29 cellular contexts compared by ENCODE assay signal in genomic region chr7:157359581-157359980, GRCh38. TPM values are rescaled to one million over a fixed set of nuclear protein-coding genes. Genes with fewer than 3 reads are reported as not detected.
DNase-seq lines count a peak whose midpoint lies in the region; ATAC-seq and TF ChIP-seq lines count a peak whose summit lies in the region.
"Had no signal": no experiment of that assay in that cellular context is flagged by ENCODE, and none has a peak within 500 bp of the region (broad histone marks: within the 10 kb centered on the region; RNA-seq: fewer than 3 reads in every experiment).

No MANE protein-coding gene starts in this region.

- peaks cover 3% of the 10 kb centered on the region for H4K20me1 ChIP-seq in H9 (ENCODE audit: control insufficient read depth, insufficient read depth, insufficient read length)

- H2BK15ac ChIP-seq in H9 (ENCODE audit: low read depth, low read length), result no peak overlapping the region

- no peak overlapping the region for H4K12ac ChIP-seq in trophoblast cell (ENCODE audit: low read depth, low read length)

- TF ChIP-seq CTCF in H9 (conservative IDR thresholded peaks at IDR 0.05) (no peak), brain (conservative IDR thresholded peaks at IDR 0.05) (no peak)

- no peak overlapping the region for H3T11ph ChIP-seq in H9 (ENCODE audit: low read length)

- H3K4me2 ChIP-seq in H9 (ENCODE audit: insufficient read depth, insufficient read length, low read length), result no peak overlapping the region
- H3K4me2 ChIP-seq in trophoblast cell (ENCODE audit: low read length), result no peak overlapping the region
- H3K4me2 ChIP-seq: smooth muscle cell had no signal

- H3K9ac ChIP-seq in H9 (ENCODE audit: extremely low read depth, insufficient read length, low read length) (no peak overlapping the region), trophoblast cell (ENCODE audit: low read length) (no peak overlapping the region)

- H2AK5ac ChIP-seq in H9 (ENCODE audit: insufficient read length, low read length), result no peak overlapping the region
- no peak overlapping the region for H2AK5ac ChIP-seq in trophoblast cell (ENCODE audit: low read length)

- no peak for DNase-seq in activated naive CD4-positive, alpha-beta T cell treated with anti-CD3 and anti-CD28 coated beads, Interleukin-2, amount 50 U/mL, for 72 hours (ENCODE audit: low spot score in 2 of 2)
- DNase-seq in H9 (no peak), trophoblast cell (no peak), ecto neural progenitor cell (ENCODE audit: low spot score) (no peak), hypothalamus (lab: John Stamatoyannopoulos, UW) (no peak)
- DNase-seq: activated CD4-positive, alpha-beta T cell treated with anti-CD3 and anti-CD28 coated beads, Interleukin-2, amount 10 ng/mL, durations not matched to agents 24 days and 14 days; BE2C; DMS153; effector memory CD8-positive, alpha-beta T cell; GOT3; head of caudate nucleus; Kasumi-1; NCI-H1417 treated with DMSO at 0.1 percent for 48 hours; NCI-H2029 treated with DMSO at 0.1 percent for 48 hours; NCI-H226; NCI-H526 treated with DMSO at 0.1 percent for 48 hours; pancreas; SIG-M5; stimulated activated naive CD8-positive, alpha-beta T cell treated with anti-CD3 and anti-CD28 coated beads, Interleukin-15, Interleukin-2, amounts not matched to agents 100 U/mL and 50 U/mL, for 24 hours; SW 1271; T-helper 9 cell; testis; WERI-Rb-1 had no signal

- no peak overlapping the region for H3K4me3 ChIP-seq in trophoblast cell (ENCODE audit: low read depth, low read length)
- H3K4me3 ChIP-seq: coronary artery, pancreas, smooth muscle cell, testis had no signal

- H3K4me1 Mint-ChIP-seq in activated naive CD4-positive, alpha-beta T cell treated with anti-CD3 and anti-CD28 coated beads, Interleukin-2, amount 50 U/mL, for 24 hours, result peaks cover 53% of the 10 kb centered on the region
- H3K4me1 Mint-ChIP-seq in H9 (peaks cover 38 to 44% of the 10 kb centered on the region in 2 experiments), brain (peaks cover 55% of the 10 kb centered on the region)

- H3K27me3 ChIP-seq in H9 (ENCODE audit: insufficient read depth, low read length) (no peaks in the 10 kb centered on the region), trophoblast cell (ENCODE audit: insufficient read depth, low read length) (no peaks in the 10 kb centered on the region)
- H3K27me3 ChIP-seq: BE2C, pancreas, testis had no signal

- H3K9me3 Mint-ChIP-seq in activated naive CD4-positive, alpha-beta T cell treated with anti-CD3 and anti-CD28 coated beads, Interleukin-2, amount 50 U/mL, for 24 hours, result no peaks in the 10 kb centered on the region
- no peaks in the 10 kb centered on the region for H3K9me3 Mint-ChIP-seq in activated naive CD4-positive, alpha-beta T cell treated with anti-CD3 and anti-CD28 coated beads, Interleukin-2, amount 50 U/mL, for 72 hours
- H3K9me3 Mint-ChIP-seq in H9 (no peaks in the 10 kb centered on the region), brain (no peaks in the 10 kb centered on the region)
- H3K9me3 Mint-ChIP-seq: activated CD4-positive, alpha-beta T cell treated with anti-CD3 and anti-CD28 coated beads, Interleukin-2, amount 10 ng/mL, durations not matched to agents 24 days and 14 days; effector memory CD8-positive, alpha-beta T cell had no signal

- no peak overlapping the region for H4K5ac ChIP-seq in H9 (ENCODE audit: insufficient read length, low read depth, low read length)

- peaks cover 26 to 37% of the 10 kb centered on the region in 2 experiments for H3K36me3 ChIP-seq in trophoblast cell (ENCODE audit: control insufficient read depth in 1 of 2, insufficient read depth in 2 of 2, low read length in 2 of 2)

- H3K18ac ChIP-seq in H9 (ENCODE audit: insufficient read length, low read depth, low read length), result no peak overlapping the region
- no peak overlapping the region for H3K18ac ChIP-seq in trophoblast cell (ENCODE audit: low read length)

- H3K27ac Mint-ChIP-seq in activated naive CD4-positive, alpha-beta T cell treated with anti-CD3 and anti-CD28 coated beads, Interleukin-2, amount 50 U/mL, for 24 hours, result peak overlapping the region; percentile 0
- H3K27ac Mint-ChIP-seq in activated naive CD4-positive, alpha-beta T cell treated with anti-CD3 and anti-CD28 coated beads, Interleukin-2, amount 50 U/mL, for 72 hours, result no peak overlapping the region
- H3K27ac Mint-ChIP-seq in H9 (peak overlapping the region in 2 of 3 experiments; percentile 16 to 50; a peak in 3 of 7 replicates), brain (peak overlapping the region in 3 of 5 experiments; percentile 15 to 80 (median 38))

- H2BK120ac ChIP-seq in H9 (ENCODE audit: low read depth, low read length, poor library complexity, severe bottlenecking), result no peak overlapping the region
- H2BK120ac ChIP-seq in trophoblast cell (ENCODE audit: insufficient read depth, low read length, poor library complexity), result no peak overlapping the region

- no peak overlapping the region for H2BK20ac ChIP-seq in H9 (ENCODE audit: low read depth, low read length, poor library complexity, severe bottlenecking)

- no peaks in the 10 kb centered on the region for H3K27me3 Mint-ChIP-seq in activated naive CD4-positive, alpha-beta T cell treated with anti-CD3 and anti-CD28 coated beads, Interleukin-2, amount 50 U/mL, for 24 hours
- no peaks in the 10 kb centered on the region for H3K27me3 Mint-ChIP-seq in H9 (ENCODE audit: low read depth)
- no peaks in the 10 kb centered on the region for H3K27me3 Mint-ChIP-seq in brain
- H3K27me3 Mint-ChIP-seq: activated CD4-positive, alpha-beta T cell treated with anti-CD3 and anti-CD28 coated beads, Interleukin-2, amount 10 ng/mL, durations not matched to agents 24 days and 14 days; activated naive CD8-positive, alpha-beta T cell; effector memory CD8-positive, alpha-beta T cell had no signal

- H4K8ac ChIP-seq in H9 (replicated peaks; ENCODE audit: insufficient read length, low read depth, low read length) (no peak overlapping the region), trophoblast cell (ENCODE audit: low read depth, low read length) (no peak overlapping the region)

- no peak overlapping the region for H2BK5ac ChIP-seq in H9 (ENCODE audit: insufficient read length, low read length)
- no peak overlapping the region for H2BK5ac ChIP-seq in trophoblast cell (ENCODE audit: low read depth, low read length, poor library complexity)

- ATAC-seq in activated naive CD4-positive, alpha-beta T cell treated with anti-CD3 and anti-CD28 coated beads, Interleukin-2, amount 50 U/mL, for 72 hours, result no peak
- ATAC-seq: effector memory CD8-positive, alpha-beta T cell; pancreas; stimulated activated naive CD8-positive, alpha-beta T cell treated with anti-CD3 and anti-CD28 coated beads, Interleukin-15, Interleukin-2, amounts not matched to agents 100 U/mL and 50 U/mL, for 24 hours had no signal

- no peak overlapping the region for H3K4ac ChIP-seq in H9 (ENCODE audit: low read depth, low read length)
- H3K4ac ChIP-seq in trophoblast cell (ENCODE audit: low read depth, low read length), result peak overlapping the region; percentile 19

- H3K9me3 ChIP-seq in H9 (ENCODE audit: control insufficient read depth, low read depth, low read length), result no peaks in the 10 kb centered on the region
- H3K9me3 ChIP-seq in trophoblast cell (ENCODE audit: insufficient read depth, low read depth, low read length), result no peaks in the 10 kb centered on the region
- H3K9me3 ChIP-seq: BE2C, pancreas, testis had no signal

- H3K14ac ChIP-seq in H9 (ENCODE audit: insufficient read depth, low read length) (no peak overlapping the region), trophoblast cell (ENCODE audit: low read length) (no peak overlapping the region)

- peaks cover 89% of the 10 kb centered on the region for H3K79me2 ChIP-seq in H9 (ENCODE audit: insufficient read depth, low read length)
- peaks cover 14% of the 10 kb centered on the region for H3K79me2 ChIP-seq in trophoblast cell (ENCODE audit: control insufficient read depth, insufficient read depth, low read length, poor library complexity)

- H4K91ac ChIP-seq in H9 (ENCODE audit: insufficient read length, low read depth, low read length) (no peak overlapping the region), trophoblast cell (ENCODE audit: low read depth, low read length) (no peak overlapping the region)

- H3K27ac ChIP-seq in H9 (ENCODE audit: insufficient read length, low read depth, low read length), result no peak overlapping the region
- no peak overlapping the region for H3K27ac ChIP-seq in trophoblast cell (ENCODE audit: low read depth, low read length)
- H3K27ac ChIP-seq: coronary artery, pancreas, testis, WERI-Rb-1 had no signal

- no peak overlapping the region for H3K56ac ChIP-seq in H9 (ENCODE audit: insufficient read length, low read depth, low read length)

- no peak overlapping the region for H2AFZ ChIP-seq in H9 (ENCODE audit: low read length)
- H2AFZ ChIP-seq in trophoblast cell (ENCODE audit: insufficient read depth, low read length, poor library complexity), result no peak overlapping the region

- no peaks in the 10 kb centered on the region for H3K23me2 ChIP-seq in H9 (ENCODE audit: insufficient read length, low read depth, low read length, poor library complexity, severe bottlenecking)

- no CpG with 5 or more reads among the region's 5 CpGs for WGBS in H9 (ENCODE audit: extremely low coverage, insufficient read length, low lambda C conversion rate)
- WGBS in trophoblast cell (ENCODE audit: extremely low coverage, insufficient coverage, insufficient read length), result no CpG with 5 or more reads among the region's 5 CpGs

- H2BK12ac ChIP-seq in H9 (ENCODE audit: insufficient read length, low read depth, low read length) (no peak overlapping the region), trophoblast cell (ENCODE audit: low read length) (no peak overlapping the region)

- no peak overlapping the region for H3K4me3 Mint-ChIP-seq in activated naive CD4-positive, alpha-beta T cell treated with anti-CD3 and anti-CD28 coated beads, Interleukin-2, amount 50 U/mL, for 24 hours
- no peak overlapping the region for H3K4me3 Mint-ChIP-seq in H9
- H3K4me3 Mint-ChIP-seq in brain, result no peak overlapping the region
- H3K4me3 Mint-ChIP-seq: activated CD4-positive, alpha-beta T cell treated with anti-CD3 and anti-CD28 coated beads, Interleukin-2, amount 10 ng/mL, durations not matched to agents 24 days and 14 days; activated naive CD8-positive, alpha-beta T cell; effector memory CD8-positive, alpha-beta T cell; neural crest cell had no signal

- H3K23ac ChIP-seq in H9 (ENCODE audit: insufficient read length, low read depth, low read length), result no peak overlapping the region
- no peak overlapping the region for H3K23ac ChIP-seq in trophoblast cell (ENCODE audit: low read length)

- H3K4me1 ChIP-seq in H9 (ENCODE audit: insufficient read depth, low read length) (peaks cover 11% of the 10 kb centered on the region), trophoblast cell (ENCODE audit: control insufficient read depth in 1 of 2, insufficient read depth in 2 of 2, low read length in 2 of 2) (peaks cover 13 to 14% of the 10 kb centered on the region in 2 experiments)
- H3K4me1 ChIP-seq: BE2C had no signal

- peaks cover 7% of the 10 kb centered on the region for H3K36me3 Mint-ChIP-seq in activated naive CD4-positive, alpha-beta T cell treated with anti-CD3 and anti-CD28 coated beads, Interleukin-2, amount 50 U/mL, for 24 hours
- peaks cover 6 to 16% of the 10 kb centered on the region in 2 donors for H3K36me3 Mint-ChIP-seq in activated naive CD4-positive, alpha-beta T cell treated with anti-CD3 and anti-CD28 coated beads, Interleukin-2, amount 50 U/mL, for 72 hours
- peaks cover 41 to 75% (median 73%) of the 10 kb centered on the region in 3 experiments; a peak in 6 of 7 replicates for H3K36me3 Mint-ChIP-seq in H9 (ENCODE audit: insufficient read depth in 1 of 3, low read depth in 3 of 3)
- peaks cover 70% of the 10 kb centered on the region for H3K36me3 Mint-ChIP-seq in brain

- peaks cover 6% of the 10 kb centered on the region for H3K79me1 ChIP-seq in H9 (ENCODE audit: insufficient read depth, low read depth, low read length, poor library complexity, severe bottlenecking)
- H3K79me1 ChIP-seq in trophoblast cell (ENCODE audit: low read length), result no peaks in the 10 kb centered on the region

RNA-seq across cellular contexts. Expression of gene DNAJB6, which starts 22.8 kb away (rescaled TPM):
- total RNA-seq in activated naive CD4-positive, alpha-beta T cell treated with anti-CD3 and anti-CD28 coated beads, Interleukin-2, amount 50 U/mL, for 72 hours, result 10 to 100 TPM; 71.7 to 74.9 TPM
- 215 and 216 TPM in 2 replicates for total RNA-seq in H9 (2021)
- 191 TPM for polyA plus RNA-seq in brain (ENCODE audit: insufficient read depth, low read depth, low replicate concordance)
- 169 and 171 TPM in 2 replicates for polyA plus RNA-seq in trophoblast cell (2013)

Comparison
In these comparisons a context has a peak if more than half of its experiments do, and no peak if none do; other contexts are left out.
1. H3K27ac Mint-ChIP-seq: peak in activated naive CD4-positive, alpha-beta T cell treated with anti-CD3 and anti-CD28 coated beads, Interleukin-2, amount 50 U/mL, for 24 hours (single experiment), H9 (2 of 3) and brain (3 of 5); none in activated naive CD4-positive, alpha-beta T cell treated with anti-CD3 and anti-CD28 coated beads, Interleukin-2, amount 50 U/mL, for 72 hours (0 of 2).